In the genomic region with DNA sequence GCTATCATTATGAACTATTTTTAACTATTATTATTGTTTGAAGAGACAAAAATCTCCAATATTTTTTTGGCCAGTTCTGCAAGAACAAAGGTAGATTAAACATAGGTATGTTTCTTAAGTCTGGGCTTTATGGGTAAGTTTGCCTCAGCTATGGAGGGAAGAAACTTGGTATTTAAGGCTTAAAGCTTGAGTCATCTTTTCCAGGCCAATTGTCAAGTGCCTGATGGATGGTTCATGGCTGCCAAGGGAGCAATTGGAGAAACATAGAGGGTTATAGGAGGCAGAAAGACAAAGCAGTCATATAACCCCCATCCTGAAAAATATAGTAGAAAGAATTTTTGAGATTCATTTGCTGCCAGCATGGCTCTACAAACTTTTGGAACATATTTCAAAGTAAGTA, we compare ENCODE assay signal across 18 cellular contexts.
DNase-seq lines count a peak whose midpoint lies in the region; ATAC-seq and TF ChIP-seq lines count a peak whose summit lies in the region.
"Had no signal": no experiment of that assay in that cellular context is flagged by ENCODE, and none has a peak within 500 bp of the region (broad histone marks: within the 10 kb centered on the region; RNA-seq: fewer than 3 reads in every experiment).

No MANE protein-coding gene starts in this region.

- peak; percentile 44 for DNase-seq in ELR (ENCODE audit: low read depth)
- DNase-seq in T1000 (lab: John Stamatoyannopoulos, UW): peak; percentile 40
- peak; percentile 38 for DNase-seq in fibroblast of peridontal ligament (ENCODE audit: extremely low read depth)
- peak; percentile 69 for DNase-seq in skeletal muscle cell (ENCODE audit: low read depth)
- no peak for DNase-seq in SIG-M5 (lab: John Stamatoyannopoulos, UW)
- no peak for DNase-seq in GM10266 (ENCODE audit: extremely low spot score)
- DNase-seq: activated CD4-positive, alpha-beta memory T cell treated with anti-CD3 and anti-CD28 coated beads for 36 hours; activated gamma-delta T cell; CD4-positive, alpha-beta T cell; esophagus squamous epithelium; left cardiac atrium; naive B cell; NCI-H2227 treated with DMSO at 0.1 percent for 48 hours; retina; stimulated activated naive CD8-positive, alpha-beta T cell treated with anti-CD3 and anti-CD28 coated beads, Interleukin-15, Interleukin-2, amounts not matched to agents 100 U/mL and 50 U/mL, for 24 hours had no signal

- H3K4me3 ChIP-seq in skeletal muscle cell (ENCODE audit: low read depth, low read length): no peak overlapping the region
- H3K4me3 ChIP-seq: esophagus squamous epithelium, HAP-1 had no signal

- ATAC-seq in HG02852 (IDR thresholded peaks at IDR 0.05; ENCODE audit: unreplicated experiment) (no peak), GM21515 (IDR thresholded peaks at IDR 0.05; ENCODE audit: unreplicated experiment) (no peak)
- ATAC-seq: left cardiac atrium; stimulated activated naive CD8-positive, alpha-beta T cell treated with anti-CD3 and anti-CD28 coated beads, Interleukin-15, Interleukin-2, amounts not matched to agents 100 U/mL and 50 U/mL, for 24 hours had no signal

- no peak for TF ChIP-seq CTCF in GM10266 (IDR thresholded peaks at IDR 0.05; ENCODE audit: control insufficient read depth, insufficient read depth, low read depth, missing control alignments)

Comparison
In these comparisons a context has a peak if more than half of its experiments do, and no peak if none do; other contexts are left out.
1. DNase-seq: peak in ELR (single experiment), T1000 (single experiment), fibroblast of peridontal ligament (single experiment) and skeletal muscle cell (single experiment); none in SIG-M5 (single experiment) and GM10266 (single experiment).